Comparison of ENCODE assay signal across 8 cellular contexts in the genomic region with DNA sequence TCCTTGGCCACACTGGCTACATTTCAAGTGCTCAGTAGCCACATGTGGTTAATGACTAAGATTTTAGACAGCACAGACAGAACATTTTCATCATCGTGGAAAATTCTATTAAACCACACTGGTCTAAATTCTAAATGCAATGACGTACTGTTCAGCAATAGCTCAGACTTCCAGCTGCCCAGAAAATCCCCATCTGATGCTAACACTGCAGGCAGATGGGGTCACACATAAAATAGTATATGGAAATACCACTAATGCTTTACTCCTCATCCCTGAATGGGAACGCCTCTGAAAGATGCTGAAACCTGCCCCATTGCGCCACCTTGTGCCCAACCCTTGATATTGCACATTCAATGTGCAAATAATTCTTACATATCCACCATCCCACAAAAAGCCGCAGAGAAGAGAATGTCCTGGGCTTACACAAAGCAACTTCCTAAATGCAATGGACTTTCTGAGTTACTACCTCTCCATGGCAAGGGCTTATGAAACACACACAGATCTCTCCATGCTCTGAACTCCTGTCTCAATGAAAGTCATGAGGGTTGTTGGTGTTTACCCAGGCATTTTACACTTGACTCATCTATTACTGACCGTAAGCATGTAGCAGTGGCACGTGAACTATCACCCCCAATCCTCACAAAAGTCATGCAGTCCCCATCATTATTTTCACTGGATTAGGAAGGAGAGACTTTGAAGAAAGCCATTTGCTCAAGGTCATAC. TPM values are rescaled to one million over a fixed set of nuclear protein-coding genes. Genes with fewer than 3 reads are reported as not detected.
DNase-seq lines count a peak whose midpoint lies in the region; ATAC-seq, FAIRE-seq and TF ChIP-seq lines count a peak whose summit lies in the region.

No MANE protein-coding gene starts in this region.

- intact Hi-C loops in lower leg skin (cut with DNase I; ENCODE audit: low total_unique reads): loop anchor here (5.0 to 10.0 kb wide), 2 partner anchors 95 to 207 kb away; partner anchors contain the start of gene TRABD2B

- no peak for TF ChIP-seq POLR2A in lower leg skin (IDR thresholded peaks at IDR 0.05)

- peak; percentile 90 for TF ChIP-seq CTCF in D721Med (IDR thresholded peaks at IDR 0.05; ENCODE audit: insufficient read depth, missing control alignments)
- peak; percentile 66 for TF ChIP-seq CTCF in coronary artery (IDR thresholded peaks at IDR 0.05)
- TF ChIP-seq CTCF in lower leg skin (IDR thresholded peaks at IDR 0.05): peak in 1 of 3 donors; percentile 33

- peak; percentile 76 for FAIRE-seq in D721Med (lab: Jason Lieb, UNC)

- no peak for DNase-seq in D721Med (ENCODE audit: insufficient read length, low spot score)
- DNase-seq in HCEC 1CT: peak; percentile 72
- DNase-seq in NCI-H2227 (lab: John Stamatoyannopoulos, UW; ENCODE audit: unreplicated experiment): peak; percentile 72
- DNase-seq in activated CD4-positive, CD25-positive, alpha-beta regulatory T cell treated with anti-CD3 and anti-CD28 coated beads, Interleukin-2, amount 50 U/mL, for 16 hours (ENCODE audit: low read depth, low spot score): peak; percentile 6
- peak; percentile 83 for DNase-seq in coronary artery (ENCODE audit: low spot score)
- DNase-seq in lower leg skin (ENCODE audit: low spot score in 2 of 2): peak; percentile 70 to 91
- DNase-seq in stimulated activated CD4-positive, alpha-beta T cell treated with anti-CD3 and anti-CD28 coated beads, TNF-alpha, amount 100 ng/mL, for 24 hours (ENCODE audit: low read depth in 3 of 3): peak; percentile 24 to 53 (median 34)

- no peak for ATAC-seq in HG03457 (IDR thresholded peaks at IDR 0.05; ENCODE audit: unreplicated experiment)

- peak overlapping the region in 1 of 2 donors; percentile 48 for H3K27ac ChIP-seq in coronary artery

- no peak overlapping the region for H3K4me3 ChIP-seq in coronary artery
- H3K4me3 ChIP-seq in lower leg skin (ENCODE audit: low read depth, poor library complexity, severe bottlenecking): no peak overlapping the region

- WGBS in lower leg skin, 2 donors: 7 to 20% methylated on average over 7 of the region's 7 CpGs

RNA-seq across cellular contexts. Expression of gene SLC5A9, which starts 20.3 kb away (rescaled TPM):
- total RNA-seq in lower leg skin: 1 to 10 TPM; 1.1 to 3.5 (median 1.9) TPM
